ENCODE assay signal across 20 cellular contexts in the genomic region with DNA sequence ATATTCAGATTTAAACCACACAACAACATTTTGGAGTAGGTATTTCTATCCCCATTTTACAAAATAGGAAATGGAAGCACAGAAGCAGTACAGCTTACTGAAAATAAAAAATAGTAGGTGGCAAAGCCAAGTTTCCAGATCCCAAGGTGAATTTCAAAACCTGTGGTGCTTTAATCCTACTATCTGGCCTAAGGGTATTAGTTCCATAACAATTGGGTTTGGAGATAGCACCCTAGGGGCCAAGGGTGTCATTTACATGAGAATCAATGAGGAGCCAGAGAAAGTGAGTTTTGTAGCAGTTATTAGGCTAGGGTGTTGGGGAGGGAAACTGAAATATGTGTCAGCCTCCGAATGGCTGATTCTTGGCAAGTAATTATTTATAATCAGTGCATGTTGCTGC.
"Had no signal": no experiment of that assay in that cellular context is flagged by ENCODE, and none has a peak within 500 bp of the region (broad histone marks: within the 10 kb centered on the region; RNA-seq: fewer than 3 reads in every experiment).

No MANE protein-coding gene starts in this region.

- H3K4me2 ChIP-seq: hepatocyte, neural progenitor cell, smooth muscle cell had no signal

- H3K9me3 Mint-ChIP-seq: natural killer cell treated with Interleukin-12 subunit alpha and Interleukin-12 subunit beta and Interleukin-15 and Interleukin-18, amount 100 ng/mL, for 72 hours; type B pancreatic cell had no signal

- H3K27me3 ChIP-seq: dorsolateral prefrontal cortex, hepatocyte, neural progenitor cell, pancreas had no signal

- H3K27ac ChIP-seq: dorsolateral prefrontal cortex, hepatocyte, neural progenitor cell, pancreas had no signal

- DNase-seq: cortex of kidney; dorsolateral prefrontal cortex; effector CD8-positive, alpha-beta T cell; foreskin melanocyte; head of caudate nucleus; kidney glomerular epithelial cell; midbrain; nucleus accumbens; pancreas; right cardiac atrium; stimulated activated CD4-positive, alpha-beta T cell treated with anti-CD3 and anti-CD28 coated beads, Interleukin-2, amount 100 ng/mL, for 48 hours; stimulated activated naive CD4-positive, alpha-beta T cell treated with Interleukin-2 at 50 U/mL for 16 hours had no signal

- H3K4me3 Mint-ChIP-seq: natural killer cell treated with Interleukin-12 subunit alpha and Interleukin-12 subunit beta and Interleukin-15 and Interleukin-18, amount 100 ng/mL, for 72 hours; neural progenitor cell; type B pancreatic cell had no signal

- FAIRE-seq: islet of Langerhans, pancreas, urothelium cell line had no signal

- H3K36me3 ChIP-seq: neural progenitor cell, pancreas had no signal

- H3K27me3 Mint-ChIP-seq: type B pancreatic cell had no signal

- H3K4me3 ChIP-seq: dorsolateral prefrontal cortex, hepatocyte, neural progenitor cell, pancreas, smooth muscle cell had no signal

- H3K9me3 ChIP-seq: pancreas had no signal

- H3K36me3 Mint-ChIP-seq: natural killer cell treated with Interleukin-12 subunit alpha and Interleukin-12 subunit beta and Interleukin-15 and Interleukin-18, amount 100 ng/mL, for 72 hours; type B pancreatic cell had no signal

- H2AFZ ChIP-seq: hepatocyte, neural progenitor cell had no signal

- H3K4me1 ChIP-seq: pancreas had no signal

- H3K9ac ChIP-seq: neural progenitor cell had no signal

- H3K79me2 ChIP-seq: hepatocyte had no signal

- H3K27ac Mint-ChIP-seq: natural killer cell treated with Interleukin-12 subunit alpha and Interleukin-12 subunit beta and Interleukin-15 and Interleukin-18, amount 100 ng/mL, for 72 hours; neural progenitor cell; progenitor cell of endocrine pancreas; type B pancreatic cell had no signal

- ATAC-seq: natural killer cell treated with Interleukin-12 subunit alpha and Interleukin-12 subunit beta and Interleukin-15 and Interleukin-18, amount 100 ng/mL, for 72 hours; pancreas; right cardiac atrium had no signal
